2 cellular contexts compared by ENCODE assay signal in genomic region chr1:59291566-59291965, GRCh38.
TF ChIP-seq lines count a peak whose summit lies in the region.

No MANE protein-coding gene starts in this region.

TF ChIP-seq in liver, 16 proteins besides CTCF, POLR2A, EP300 and RAD21 (continued from another document):
- TF ChIP-seq JUND (IDR thresholded peaks at IDR 0.05) (no peak), TAF1 (conservative IDR thresholded peaks at IDR 0.05) (no peak), SP1 (IDR thresholded peaks at IDR 0.05) (no peak), RXRA (IDR thresholded peaks at IDR 0.05) (no peak), MAX (IDR thresholded peaks at IDR 0.05) (no peak), NR2F2 (IDR thresholded peaks at IDR 0.05) (no peak), EGR1 (IDR thresholded peaks at IDR 0.05; ENCODE audit: low read depth in 2 of 2) (no peak), GABPA (IDR thresholded peaks at IDR 0.05 in 1 of 2, conservative IDR thresholded peaks at IDR 0.05 in 1 of 2) (no peak), ZBTB33 (IDR thresholded peaks at IDR 0.05) (no peak), HNF4G (IDR thresholded peaks at IDR 0.05) (no peak), HNF4A (conservative IDR thresholded peaks at IDR 0.05) (no peak), FOXA2 (IDR thresholded peaks at IDR 0.05) (no peak), REST (IDR thresholded peaks at IDR 0.05) (no peak), FOXA1 (IDR thresholded peaks at IDR 0.05) (no peak), ATF3 (IDR thresholded peaks at IDR 0.05) (no peak)

TF ChIP-seq in HepG2, 621 proteins besides CTCF, POLR2A, EP300 and RAD21 (continued from another document):
- TF ChIP-seq ARHGAP35 (CRISPR knock-in tag; IDR thresholded peaks at IDR 0.05; ENCODE audit: borderline replicate concordance) (no peak), ZBTB42 (CRISPR knock-in tag; IDR thresholded peaks at IDR 0.05) (no peak), FIP1L1 (IDR thresholded peaks at IDR 0.05; ENCODE audit: borderline replicate concordance, insufficient read depth, low read depth, low read length) (no peak), ZNF543 (CRISPR knock-in tag; IDR thresholded peaks at IDR 0.05) (no peak), PTBP1 (IDR thresholded peaks at IDR 0.05; ENCODE audit: low read depth, low read length, poor library complexity, severe bottlenecking) (no peak), ATAD3A (CRISPR knock-in tag; IDR thresholded peaks at IDR 0.05) (no peak), MXD3 (CRISPR knock-in tag; IDR thresholded peaks at IDR 0.05) (no peak), ERF (CRISPR knock-in tag; IDR thresholded peaks at IDR 0.05) (no peak), ONECUT2 (CRISPR knock-in tag; IDR thresholded peaks at IDR 0.05) (no peak), ATF1 (CRISPR knock-in tag; IDR thresholded peaks at IDR 0.05) (no peak), POGZ (CRISPR knock-in tag; IDR thresholded peaks at IDR 0.05) (no peak), ZNF878 (CRISPR knock-in tag; IDR thresholded peaks at IDR 0.05) (no peak), PATZ1 (CRISPR knock-in tag; IDR thresholded peaks at IDR 0.05) (no peak), ZC3H4 (CRISPR knock-in tag; IDR thresholded peaks at IDR 0.05; ENCODE audit: borderline replicate concordance) (no peak), ZNF441 (CRISPR knock-in tag; IDR thresholded peaks at IDR 0.05; ENCODE audit: borderline replicate concordance) (no peak), RFXANK (CRISPR knock-in tag; IDR thresholded peaks at IDR 0.05) (no peak), KLF9 (CRISPR knock-in tag; IDR thresholded peaks at IDR 0.05; ENCODE audit: low read depth) (no peak)
